In genomic region chr6:30770164-30770563, GRCh38 we compare ENCODE assay signal across 1 cellular context.
A peak's percentile ranks its signal among the peaks of the same experiment; 100 is the strongest.
TF ChIP-seq lines count a peak whose summit lies in the region.

No MANE protein-coding gene starts in this region.

TF ChIP-seq in HepG2, 621 proteins besides CTCF, POLR2A, EP300 and RAD21:
- TF ChIP-seq, protein P1, sequence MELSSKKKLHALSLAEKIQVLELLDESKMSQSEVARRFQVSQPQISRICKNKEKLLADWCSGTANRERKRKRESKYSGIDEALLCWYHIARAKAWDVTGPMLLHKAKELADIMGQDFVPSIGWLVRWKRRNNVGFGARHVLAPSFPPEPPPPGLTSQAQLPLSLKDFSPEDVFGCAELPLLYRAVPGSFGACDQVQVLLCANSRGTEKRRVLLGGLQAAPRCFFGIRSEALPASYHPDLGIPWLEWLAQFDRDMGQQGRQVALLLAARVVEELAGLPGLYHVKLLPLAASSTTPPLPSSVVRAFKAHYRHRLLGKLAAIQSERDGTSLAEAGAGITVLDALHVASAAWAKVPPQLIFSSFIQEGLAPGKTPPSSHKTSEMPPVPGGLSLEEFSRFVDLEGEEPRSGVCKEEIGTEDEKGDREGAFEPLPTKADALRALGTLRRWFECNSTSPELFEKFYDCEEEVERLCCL (CRISPR knock-in tag; IDR thresholded peaks at IDR 0.05; ENCODE audit: borderline replicate concordance): peak; percentile 29; the same call in 1 of the 2 replicates
- no peak for TF ChIP-seq KLF13 (CRISPR knock-in tag; IDR thresholded peaks at IDR 0.05)
- no peak for TF ChIP-seq THAP11 (CRISPR knock-in tag; IDR thresholded peaks at IDR 0.05)
- no peak for TF ChIP-seq ZNF761 (CRISPR knock-in tag; conservative IDR thresholded peaks at IDR 0.05)
- no peak for TF ChIP-seq KMT2B (CRISPR knock-in tag; IDR thresholded peaks at IDR 0.05)
- TF ChIP-seq ZFP37 (CRISPR knock-in tag; IDR thresholded peaks at IDR 0.05; ENCODE audit: borderline replicate concordance): no peak
- TF ChIP-seq ZSCAN9 (CRISPR knock-in tag; IDR thresholded peaks at IDR 0.05; ENCODE audit: borderline replicate concordance): no peak
- 0 out of 2 replicates have a peak, but pooled peaks have one; percentile 34 for TF ChIP-seq ZNF383 (CRISPR knock-in tag; IDR thresholded peaks at IDR 0.05; ENCODE audit: borderline replicate concordance)
- no peak for TF ChIP-seq SP5 (CRISPR knock-in tag; IDR thresholded peaks at IDR 0.05; ENCODE audit: borderline replicate concordance, low read depth)
- TF ChIP-seq ZNF660 (CRISPR knock-in tag; IDR thresholded peaks at IDR 0.05; ENCODE audit: borderline replicate concordance, low read depth): no peak
- no peak for TF ChIP-seq KAT8 (CRISPR knock-in tag; IDR thresholded peaks at IDR 0.05)
- no peak for TF ChIP-seq FOXA1 (IDR thresholded peaks at IDR 0.05)
- peak; percentile 34; the same call in 1 of the 2 replicates for TF ChIP-seq FOXA1 (CRISPR knock-in tag; IDR thresholded peaks at IDR 0.05)
- no peak for TF ChIP-seq MTF2 (CRISPR knock-in tag; IDR thresholded peaks at IDR 0.05; ENCODE audit: borderline replicate concordance)
